Comparison of ENCODE assay signal across 10 cellular contexts in genomic region chr19:13054605-13055212, GRCh38. TPM values are rescaled to one million over a fixed set of nuclear protein-coding genes. Genes with fewer than 3 reads are reported as not detected.
DNase-seq lines count a peak whose midpoint lies in the region; ATAC-seq, FAIRE-seq and TF ChIP-seq lines count a peak whose summit lies in the region.
"Had no signal": no experiment of that assay in that cellular context is flagged by ENCODE, and none has a peak within 500 bp of the region (broad histone marks: within the 10 kb centered on the region; RNA-seq: fewer than 3 reads in every experiment).

No MANE protein-coding gene starts in this region.

- H3K4me3 ChIP-seq in PC-9 (no peak overlapping the region), muscle layer of colon (ENCODE audit: low read depth in 1 of 2, low read length in 2 of 2) (peak overlapping the region in 1 of 2 donors; percentile 37), thyroid gland (replicated peaks in 1 of 3) (no peak overlapping the region)

- BruUV-seq in PC-9 (replicated peaks; lab: Mats Ljungman, UMichigan), result TSS peak; percentile 33

- no peak for DNase-seq in PC-9
- DNase-seq in epidermal melanocyte (ENCODE audit: insufficient read length, low spot score), result peak; percentile 31
- DNase-seq in thyroid gland, result peak in 1 of 2 donors; percentile 51
- no peak for DNase-seq in GM19239 (ENCODE audit: insufficient read length, low spot score)
- DNase-seq in glomerular visceral epithelial cell (ENCODE audit: extremely low spot score), result no peak
- DNase-seq in activated CD4-positive, alpha-beta T cell treated with anti-CD3 and anti-CD28 coated beads, Interleukin-2, amount 50 U/mL, for 48 hours, result no peak
- DNase-seq: activated T-cell treated with anti-CD3 and anti-CD28 coated beads, Interleukin-2, amount 50 U/mL, for 48 hours; NCI-H2227 treated with DMSO at 0.1 percent for 48 hours had no signal

- intact Hi-C loops in PC-9 (cut with micrococcal nuclease; ENCODE audit: unreplicated experiment), result loop anchor here (5.0 kb wide), 1 partner anchor 103 kb away; no protein-coding TSS in a partner anchor
- intact Hi-C loops in thyroid gland (cut with DNase I), result no loop called here

- H3K27me3 ChIP-seq in PC-9 (ENCODE audit: insufficient read depth, low read depth) (peaks cover 34% of the 10 kb centered on the region), muscle layer of colon (ENCODE audit: control insufficient read depth in 1 of 2, insufficient read depth in 2 of 2, low read length in 2 of 2) (no peaks in the 10 kb centered on the region), thyroid gland (no peaks in the 10 kb centered on the region)

- no peaks in the 10 kb centered on the region for H3K9me2 ChIP-seq in PC-9 (ENCODE audit: insufficient read depth)

- peak overlapping the region; percentile 56 for H3K4me2 ChIP-seq in PC-9

- FAIRE-seq in GM19239 (lab: Jason Lieb, UNC), result no peak

- peaks cover 12% of the 10 kb centered on the region; the same call in 1 of the 2 replicates for H3F3A ChIP-seq in PC-9 (ENCODE audit: insufficient read depth, low read depth)

- POLR2A ChIA-PET in PC-9 (lab: Charles Lee; ENCODE audit: unreplicated experiment), result interaction anchor here (0.6 to 1.3 kb wide), 7 partner anchors 10 to 1234 kb away, joined by 3 to 9 read pairs (median 4); no protein-coding TSS in a partner anchor

- no peak for TF ChIP-seq CTCF in PC-9 (conservative IDR thresholded peaks at IDR 0.05)
- TF ChIP-seq CTCF in thyroid gland (IDR thresholded peaks at IDR 0.05), result no peak

- H2AFZ ChIP-seq in PC-9, result no peak overlapping the region

- H3K36me3 ChIP-seq in PC-9 (ENCODE audit: low read depth), result no peaks in the 10 kb centered on the region
- H3K36me3 ChIP-seq in muscle layer of colon (ENCODE audit: insufficient read depth, low read length), result no peaks in the 10 kb centered on the region
- no peaks in the 10 kb centered on the region for H3K36me3 ChIP-seq in thyroid gland

- peaks cover 27% of the 10 kb centered on the region for H4K20me1 ChIP-seq in PC-9 (ENCODE audit: insufficient read depth)

- peak overlapping the region; percentile 59 for H3K9ac ChIP-seq in muscle layer of colon (ENCODE audit: low read length)

- H3K79me2 ChIP-seq in PC-9 (ENCODE audit: low read depth), result no peaks in the 10 kb centered on the region

- no peak for TF ChIP-seq POLR2A in thyroid gland (IDR thresholded peaks at IDR 0.05)

- no peak for ATAC-seq in GM18909 (IDR thresholded peaks at IDR 0.05; ENCODE audit: poor library complexity, unreplicated experiment)

- H3K9me3 ChIP-seq in PC-9 (ENCODE audit: insufficient read depth, low read depth), result no peaks in the 10 kb centered on the region
- no peaks in the 10 kb centered on the region for H3K9me3 ChIP-seq in muscle layer of colon (ENCODE audit: low read length)
- H3K9me3 ChIP-seq in thyroid gland, result no peaks in the 10 kb centered on the region

- peaks cover 41% of the 10 kb centered on the region for H3K4me1 ChIP-seq in PC-9 (replicated peaks; ENCODE audit: insufficient read depth)
- H3K4me1 ChIP-seq in muscle layer of colon (ENCODE audit: insufficient read depth, low read length), result peaks cover 96% of the 10 kb centered on the region
- H3K4me1 ChIP-seq in thyroid gland, result peaks cover 96 to 100% of the 10 kb centered on the region in 2 donors

- CTCF ChIA-PET in PC-9 (lab: Charles Lee), result interaction anchor here (0.7 to 1.4 kb wide), 2 partner anchors 21 kb away, joined by 4 to 7 read pairs; no protein-coding TSS in a partner anchor

- WGBS in thyroid gland, 2 donors, result 15 to 18% methylated on average over 11 to 12 of the region's 12 CpGs

- H3K27ac ChIP-seq in PC-9, result no peak overlapping the region
- H3K27ac ChIP-seq in muscle layer of colon (ENCODE audit: low read depth, low read length), result peak overlapping the region; percentile 92
- H3K27ac ChIP-seq in thyroid gland, result peak overlapping the region; percentile 100

RNA-seq across cellular contexts. Expression of gene LYL1, which starts 47.9 kb away (rescaled TPM):
- 0.24 TPM in 1 of 2 replicates, not detected in the other for total RNA-seq in PC-9 (2021)
- total RNA-seq in thyroid gland, result 10 to 100 TPM in 1 of 4 donors, 1 to 10 TPM in 3; 4.2 to 10.9 (median 7.7) TPM

RNA-seq across cellular contexts. Expression of gene NFIX, which starts 59.4 kb away (rescaled TPM):
- total RNA-seq in PC-9 (2021) (19.7 and 24.2 TPM in 2 replicates), thyroid gland (10 to 100 TPM; 38.8 to 70.2 (median 62.4) TPM)
